In the genomic region with DNA sequence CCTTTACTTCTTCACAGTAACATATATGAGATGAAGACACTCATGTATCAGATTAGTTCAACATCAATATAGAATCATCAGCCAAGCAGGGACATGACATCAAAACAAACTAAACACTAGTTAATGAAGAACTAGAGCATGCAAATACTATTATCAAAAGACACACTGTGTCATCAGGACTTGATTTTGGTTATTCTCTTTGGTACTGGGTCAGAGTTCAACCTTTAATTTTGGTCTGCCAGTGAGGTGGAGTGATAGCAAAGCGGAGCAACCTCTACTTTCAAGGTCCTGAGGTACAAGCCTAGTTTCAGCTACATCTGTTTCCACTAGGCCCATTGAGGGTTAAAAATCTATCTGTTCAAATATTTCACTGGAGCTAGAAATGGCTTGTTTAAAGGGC, we compare ENCODE assay signal across 21 cellular contexts.
"Had no signal": no experiment of that assay in that cellular context is flagged by ENCODE, and none has a peak within 500 bp of the region (broad histone marks: within the 10 kb centered on the region; RNA-seq: fewer than 3 reads in every experiment).

No MANE protein-coding gene starts in this region.

- FAIRE-seq: endometrium, frontal cortex had no signal

- H3K27me3 Mint-ChIP-seq: dendritic cell treated with granulocyte-macrophage colony-stimulating factor and Interleukin-4, amounts not matched to agents 40 ng/mL and 50 ng/mL, for 4 days; effector memory CD8-positive, alpha-beta T cell had no signal

- DNase-seq: colonic mucosa; cortex of kidney; effector CD8-positive, alpha-beta T cell; effector memory CD8-positive, alpha-beta T cell; endodermal cell; erythroblast; heart left ventricle; hypothalamus; immature natural killer cell; left cardiac atrium; left ventricle myocardium inferior; lower lobe of right lung; midbrain had no signal

- H3K36me3 ChIP-seq: colonic mucosa, gastroesophageal sphincter, heart left ventricle, left ventricle myocardium inferior, lower lobe of right lung had no signal

- H3K9me3 ChIP-seq: colonic mucosa, gastroesophageal sphincter, left ventricle myocardium inferior, lower lobe of right lung had no signal

- H3K4me2 ChIP-seq: hepatocyte had no signal

- H3K4me3 ChIP-seq: colonic mucosa, gastroesophageal sphincter, heart left ventricle, hepatocyte, left ventricle myocardium inferior, lower lobe of right lung had no signal

- H3K27ac Mint-ChIP-seq: dendritic cell treated with granulocyte-macrophage colony-stimulating factor and Interleukin-4, amounts not matched to agents 40 ng/mL and 50 ng/mL, for 4 days; effector memory CD8-positive, alpha-beta T cell; endodermal cell; immature natural killer cell had no signal

- H2AFZ ChIP-seq: hepatocyte had no signal

- H3K27ac ChIP-seq: colonic mucosa, epithelial cell of prostate, foreskin keratinocyte, gastroesophageal sphincter, heart left ventricle, hepatocyte, left ventricle myocardium inferior, lower lobe of right lung had no signal

- H3K4me1 Mint-ChIP-seq: endodermal cell, immature natural killer cell had no signal

- H3K79me2 ChIP-seq: hepatocyte had no signal

- H3K4me3 Mint-ChIP-seq: dendritic cell treated with granulocyte-macrophage colony-stimulating factor and Interleukin-4, amounts not matched to agents 40 ng/mL and 50 ng/mL, for 4 days; effector memory CD8-positive, alpha-beta T cell; endodermal cell; immature natural killer cell had no signal

- H3K4me1 ChIP-seq: colonic mucosa, foreskin keratinocyte, gastroesophageal sphincter, heart left ventricle, left ventricle myocardium inferior, lower lobe of right lung had no signal

- H3K27me3 ChIP-seq: colonic mucosa, foreskin keratinocyte, gastroesophageal sphincter, hepatocyte had no signal

- H3K36me3 Mint-ChIP-seq: immature natural killer cell had no signal

- H3K9me3 Mint-ChIP-seq: effector memory CD8-positive, alpha-beta T cell had no signal

- ATAC-seq: effector memory CD8-positive, alpha-beta T cell; esophagus mucosa; foreskin keratinocyte; gastroesophageal sphincter; heart left ventricle; left cardiac atrium; lower lobe of right lung had no signal
